Comparison of ENCODE assay signal across 1 cellular context in genomic region chr14:34722723-34723545, GRCh38.
TF ChIP-seq lines count a peak whose summit lies in the region.

No MANE protein-coding gene starts in this region.

TF ChIP-seq in HepG2, 621 proteins besides CTCF, POLR2A, EP300 and RAD21 (continued from another document and continues in another):
- TF ChIP-seq, protein P1, sequence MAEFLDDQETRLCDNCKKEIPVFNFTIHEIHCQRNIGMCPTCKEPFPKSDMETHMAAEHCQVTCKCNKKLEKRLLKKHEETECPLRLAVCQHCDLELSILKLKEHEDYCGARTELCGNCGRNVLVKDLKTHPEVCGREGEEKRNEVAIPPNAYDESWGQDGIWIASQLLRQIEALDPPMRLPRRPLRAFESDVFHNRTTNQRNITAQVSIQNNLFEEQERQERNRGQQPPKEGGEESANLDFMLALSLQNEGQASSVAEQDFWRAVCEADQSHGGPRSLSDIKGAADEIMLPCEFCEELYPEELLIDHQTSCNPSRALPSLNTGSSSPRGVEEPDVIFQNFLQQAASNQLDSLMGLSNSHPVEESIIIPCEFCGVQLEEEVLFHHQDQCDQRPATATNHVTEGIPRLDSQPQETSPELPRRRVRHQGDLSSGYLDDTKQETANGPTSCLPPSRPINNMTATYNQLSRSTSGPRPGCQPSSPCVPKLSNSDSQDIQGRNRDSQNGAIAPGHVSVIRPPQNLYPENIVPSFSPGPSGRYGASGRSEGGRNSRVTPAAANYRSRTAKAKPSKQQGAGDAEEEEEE (CRISPR knock-in tag; IDR thresholded peaks at IDR 0.05; ENCODE audit: borderline replicate concordance) = no peak
- no peak for TF ChIP-seq CHD2 (IDR thresholded peaks at IDR 0.05; ENCODE audit: low read depth, low read length)
- no peak for TF ChIP-seq MATR3 (CRISPR knock-in tag; IDR thresholded peaks at IDR 0.05)
- TF ChIP-seq MBNL3 (CRISPR knock-in tag; conservative IDR thresholded peaks at IDR 0.05) = no peak
- peak; percentile 89 for TF ChIP-seq ZNF136 (CRISPR knock-in tag; IDR thresholded peaks at IDR 0.05; ENCODE audit: low read depth)
- no peak for TF ChIP-seq ZSCAN22 (CRISPR knock-in tag; IDR thresholded peaks at IDR 0.05)
- no peak; the same call in 1 of the 2 replicates for TF ChIP-seq ESRRA (CRISPR knock-in tag; IDR thresholded peaks at IDR 0.05; ENCODE audit: low read depth)
- no peak for TF ChIP-seq ZNF432 (CRISPR knock-in tag; IDR thresholded peaks at IDR 0.05; ENCODE audit: borderline replicate concordance)
- peak; percentile 95 for TF ChIP-seq ZNF33B (CRISPR knock-in tag; IDR thresholded peaks at IDR 0.05)
- TF ChIP-seq ZNF724P (CRISPR knock-in tag; IDR thresholded peaks at IDR 0.05; ENCODE audit: borderline replicate concordance) = no peak
- no peak for TF ChIP-seq ZNF546 (CRISPR knock-in tag; conservative IDR thresholded peaks at IDR 0.05)
- 0 out of 2 replicates have a peak, but pooled peaks have one; percentile 33 for TF ChIP-seq SIN3B (IDR thresholded peaks at IDR 0.05; ENCODE audit: low read length)
- no peak for TF ChIP-seq ZNF431 (CRISPR knock-in tag; IDR thresholded peaks at IDR 0.05; ENCODE audit: borderline replicate concordance, low read depth)
- 0 out of 2 replicates have a peak, but pooled peaks have one; percentile 8 for TF ChIP-seq ZNF652 (CRISPR knock-in tag; IDR thresholded peaks at IDR 0.05; ENCODE audit: borderline replicate concordance, low read depth)
- no peak for TF ChIP-seq ZNF615 (CRISPR knock-in tag; IDR thresholded peaks at IDR 0.05; ENCODE audit: borderline replicate concordance)
- peak; percentile 38; the same call in 1 of the 2 replicates for TF ChIP-seq RXRB (CRISPR knock-in tag; IDR thresholded peaks at IDR 0.05; ENCODE audit: borderline replicate concordance)
- no peak for TF ChIP-seq ZBTB33 (CRISPR knock-in tag; IDR thresholded peaks at IDR 0.05)
- no peak for TF ChIP-seq RXRA (CRISPR knock-in tag; IDR thresholded peaks at IDR 0.05)
- TF ChIP-seq CREBL2 (CRISPR knock-in tag; IDR thresholded peaks at IDR 0.05; ENCODE audit: borderline replicate concordance) = no peak
- TF ChIP-seq MXD4 (CRISPR knock-in tag; IDR thresholded peaks at IDR 0.05) = no peak; the same call in 1 of the 2 replicates
- TF ChIP-seq, protein P2, sequence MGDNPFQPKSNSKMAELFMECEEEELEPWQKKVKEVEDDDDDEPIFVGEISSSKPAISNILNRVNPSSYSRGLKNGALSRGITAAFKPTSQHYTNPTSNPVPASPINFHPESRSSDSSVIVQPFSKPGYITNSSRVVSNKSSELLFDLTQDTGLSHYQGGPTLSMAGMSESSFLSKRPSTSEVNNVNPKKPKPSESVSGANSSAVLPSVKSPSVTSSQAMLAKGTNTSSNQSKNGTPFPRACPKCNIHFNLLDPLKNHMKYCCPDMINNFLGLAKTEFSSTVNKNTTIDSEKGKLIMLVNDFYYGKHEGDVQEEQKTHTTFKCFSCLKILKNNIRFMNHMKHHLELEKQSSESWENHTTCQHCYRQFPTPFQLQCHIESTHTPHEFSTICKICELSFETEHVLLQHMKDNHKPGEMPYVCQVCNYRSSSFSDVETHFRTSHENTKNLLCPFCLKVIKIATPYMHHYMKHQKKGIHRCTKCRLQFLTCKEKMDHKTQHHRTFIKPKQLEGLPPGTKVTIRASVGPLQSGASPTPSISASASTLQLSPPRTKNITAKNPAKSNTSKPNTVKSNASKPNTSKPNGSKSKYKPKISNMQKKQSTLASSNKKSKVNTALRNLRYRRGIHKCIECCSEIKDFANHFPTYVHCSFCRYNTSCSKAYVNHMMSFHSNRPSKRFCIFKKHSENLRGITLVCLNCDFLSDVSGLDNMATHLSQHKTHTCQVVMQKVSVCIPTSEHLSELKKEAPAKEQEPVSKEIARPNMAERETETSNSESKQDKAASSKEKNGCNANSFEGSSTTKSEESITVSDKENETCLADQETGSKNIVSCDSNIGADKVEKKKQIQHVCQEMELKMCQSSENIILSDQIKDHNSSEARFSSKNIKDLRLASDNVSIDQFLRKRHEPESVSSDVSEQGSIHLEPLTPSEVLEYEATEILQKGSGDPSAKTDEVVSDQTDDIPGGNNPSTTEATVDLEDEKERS (CRISPR knock-in tag; IDR thresholded peaks at IDR 0.05) = peak; percentile 77; the same call in 1 of the 2 replicates
- TF ChIP-seq XRCC5 (optimal IDR thresholded peaks at IDR 0.05; ENCODE audit: low read length) = peak; percentile 40
- TF ChIP-seq MIXL1 (CRISPR knock-in tag; IDR thresholded peaks at IDR 0.05) = peak; percentile 81; the same call in 1 of the 2 replicates
- no peak for TF ChIP-seq FLYWCH1 (CRISPR knock-in tag; IDR thresholded peaks at IDR 0.05)
- TF ChIP-seq ZNF776 (CRISPR knock-in tag; IDR thresholded peaks at IDR 0.05) = no peak
- TF ChIP-seq RCOR2 (CRISPR knock-in tag; IDR thresholded peaks at IDR 0.05) = 0 out of 2 replicates have a peak, but pooled peaks have one; percentile 44
- no peak for TF ChIP-seq IRX3 (CRISPR knock-in tag; IDR thresholded peaks at IDR 0.05; ENCODE audit: borderline replicate concordance, low read depth)
- TF ChIP-seq FOSL1 (CRISPR knock-in tag; IDR thresholded peaks at IDR 0.05; ENCODE audit: borderline replicate concordance) = no peak
- TF ChIP-seq ZNF775 (CRISPR knock-in tag; IDR thresholded peaks at IDR 0.05; ENCODE audit: borderline replicate concordance) = no peak; the same call in 1 of the 2 replicates
- TF ChIP-seq ZNF644 (CRISPR knock-in tag; IDR thresholded peaks at IDR 0.05; ENCODE audit: low read depth) = no peak
- TF ChIP-seq HDAC2 (CRISPR knock-in tag; IDR thresholded peaks at IDR 0.05) = peak; percentile 15; the same call in 1 of the 2 replicates
- TF ChIP-seq, protein P3, sequence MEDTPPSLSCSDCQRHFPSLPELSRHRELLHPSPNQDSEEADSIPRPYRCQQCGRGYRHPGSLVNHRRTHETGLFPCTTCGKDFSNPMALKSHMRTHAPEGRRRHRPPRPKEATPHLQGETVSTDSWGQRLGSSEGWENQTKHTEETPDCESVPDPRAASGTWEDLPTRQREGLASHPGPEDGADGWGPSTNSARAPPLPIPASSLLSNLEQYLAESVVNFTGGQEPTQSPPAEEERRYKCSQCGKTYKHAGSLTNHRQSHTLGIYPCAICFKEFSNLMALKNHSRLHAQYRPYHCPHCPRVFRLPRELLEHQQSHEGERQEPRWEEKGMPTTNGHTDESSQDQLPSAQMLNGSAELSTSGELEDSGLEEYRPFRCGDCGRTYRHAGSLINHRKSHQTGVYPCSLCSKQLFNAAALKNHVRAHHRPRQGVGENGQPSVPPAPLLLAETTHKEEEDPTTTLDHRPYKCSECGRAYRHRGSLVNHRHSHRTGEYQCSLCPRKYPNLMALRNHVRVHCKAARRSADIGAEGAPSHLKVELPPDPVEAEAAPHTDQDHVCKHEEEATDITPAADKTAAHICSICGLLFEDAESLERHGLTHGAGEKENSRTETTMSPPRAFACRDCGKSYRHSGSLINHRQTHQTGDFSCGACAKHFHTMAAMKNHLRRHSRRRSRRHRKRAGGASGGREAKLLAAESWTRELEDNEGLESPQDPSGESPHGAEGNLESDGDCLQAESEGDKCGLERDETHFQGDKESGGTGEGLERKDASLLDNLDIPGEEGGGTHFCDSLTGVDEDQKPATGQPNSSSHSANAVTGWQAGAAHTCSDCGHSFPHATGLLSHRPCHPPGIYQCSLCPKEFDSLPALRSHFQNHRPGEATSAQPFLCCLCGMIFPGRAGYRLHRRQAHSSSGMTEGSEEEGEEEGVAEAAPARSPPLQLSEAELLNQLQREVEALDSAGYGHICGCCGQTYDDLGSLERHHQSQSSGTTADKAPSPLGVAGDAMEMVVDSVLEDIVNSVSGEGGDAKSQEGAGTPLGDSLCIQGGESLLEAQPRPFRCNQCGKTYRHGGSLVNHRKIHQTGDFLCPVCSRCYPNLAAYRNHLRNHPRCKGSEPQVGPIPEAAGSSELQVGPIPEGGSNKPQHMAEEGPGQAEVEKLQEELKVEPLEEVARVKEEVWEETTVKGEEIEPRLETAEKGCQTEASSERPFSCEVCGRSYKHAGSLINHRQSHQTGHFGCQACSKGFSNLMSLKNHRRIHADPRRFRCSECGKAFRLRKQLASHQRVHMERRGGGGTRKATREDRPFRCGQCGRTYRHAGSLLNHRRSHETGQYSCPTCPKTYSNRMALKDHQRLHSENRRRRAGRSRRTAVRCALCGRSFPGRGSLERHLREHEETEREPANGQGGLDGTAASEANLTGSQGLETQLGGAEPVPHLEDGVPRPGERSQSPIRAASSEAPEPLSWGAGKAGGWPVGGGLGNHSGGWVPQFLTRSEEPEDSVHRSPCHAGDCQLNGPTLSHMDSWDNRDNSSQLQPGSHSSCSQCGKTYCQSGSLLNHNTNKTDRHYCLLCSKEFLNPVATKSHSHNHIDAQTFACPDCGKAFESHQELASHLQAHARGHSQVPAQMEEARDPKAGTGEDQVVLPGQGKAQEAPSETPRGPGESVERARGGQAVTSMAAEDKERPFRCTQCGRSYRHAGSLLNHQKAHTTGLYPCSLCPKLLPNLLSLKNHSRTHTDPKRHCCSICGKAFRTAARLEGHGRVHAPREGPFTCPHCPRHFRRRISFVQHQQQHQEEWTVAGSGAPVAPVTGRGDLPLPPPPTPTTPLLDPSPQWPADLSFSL (CRISPR knock-in tag; IDR thresholded peaks at IDR 0.05) = no peak
- TF ChIP-seq KDM3A (CRISPR knock-in tag; IDR thresholded peaks at IDR 0.05; ENCODE audit: low read depth) = no peak
- TF ChIP-seq ARID2 (CRISPR knock-in tag; IDR thresholded peaks at IDR 0.05; ENCODE audit: borderline replicate concordance) = 0 out of 2 replicates have a peak, but pooled peaks have one; percentile 24
- TF ChIP-seq, protein P4, sequence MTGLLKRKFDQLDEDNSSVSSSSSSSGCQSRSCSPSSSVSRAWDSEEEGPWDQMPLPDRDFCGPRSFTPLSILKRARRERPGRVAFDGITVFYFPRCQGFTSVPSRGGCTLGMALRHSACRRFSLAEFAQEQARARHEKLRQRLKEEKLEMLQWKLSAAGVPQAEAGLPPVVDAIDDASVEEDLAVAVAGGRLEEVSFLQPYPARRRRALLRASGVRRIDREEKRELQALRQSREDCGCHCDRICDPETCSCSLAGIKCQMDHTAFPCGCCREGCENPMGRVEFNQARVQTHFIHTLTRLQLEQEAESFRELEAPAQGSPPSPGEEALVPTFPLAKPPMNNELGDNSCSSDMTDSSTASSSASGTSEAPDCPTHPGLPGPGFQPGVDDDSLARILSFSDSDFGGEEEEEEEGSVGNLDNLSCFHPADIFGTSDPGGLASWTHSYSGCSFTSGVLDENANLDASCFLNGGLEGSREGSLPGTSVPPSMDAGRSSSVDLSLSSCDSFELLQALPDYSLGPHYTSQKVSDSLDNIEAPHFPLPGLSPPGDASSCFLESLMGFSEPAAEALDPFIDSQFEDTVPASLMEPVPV (CRISPR knock-in tag; IDR thresholded peaks at IDR 0.05) = peak; percentile 67; the same call in 1 of the 2 replicates
- no peak; the same call in none of the 2 replicates for TF ChIP-seq NCOA2 (CRISPR knock-in tag; IDR thresholded peaks at IDR 0.05)
- TF ChIP-seq ZFAT (CRISPR knock-in tag; conservative IDR thresholded peaks at IDR 0.05) = no peak
- TF ChIP-seq ZNF207 (IDR thresholded peaks at IDR 0.05; ENCODE audit: borderline replicate concordance) = no peak
- TF ChIP-seq THAP7 (CRISPR knock-in tag; IDR thresholded peaks at IDR 0.05) = no peak
- no peak for TF ChIP-seq ZFP91 (CRISPR knock-in tag; IDR thresholded peaks at IDR 0.05; ENCODE audit: borderline replicate concordance)
- peak; percentile 11; the same call in 1 of the 2 replicates for TF ChIP-seq MED1 (CRISPR knock-in tag; IDR thresholded peaks at IDR 0.05)
- no peak for TF ChIP-seq PLRG1 (conservative IDR thresholded peaks at IDR 0.05)
- TF ChIP-seq MYNN (CRISPR knock-in tag; IDR thresholded peaks at IDR 0.05; ENCODE audit: low read depth) = no peak
- no peak for TF ChIP-seq ZNF251 (CRISPR knock-in tag; IDR thresholded peaks at IDR 0.05)
- no peak for TF ChIP-seq SRY (CRISPR knock-in tag; IDR thresholded peaks at IDR 0.05)
- no peak for TF ChIP-seq ZNF335 (CRISPR knock-in tag; IDR thresholded peaks at IDR 0.05)
- TF ChIP-seq MEF2D (CRISPR knock-in tag; IDR thresholded peaks at IDR 0.05) = peak; percentile 52; the same call in 1 of the 2 replicates
